ENCODE assay signal across 17 cellular contexts in genomic region chr1:86852289-86852688, GRCh38.
DNase-seq lines count a peak whose midpoint lies in the region; ATAC-seq and TF ChIP-seq lines count a peak whose summit lies in the region.
"Had no signal": no experiment of that assay in that cellular context is flagged by ENCODE, and none has a peak within 500 bp of the region (broad histone marks: within the 10 kb centered on the region; RNA-seq: fewer than 3 reads in every experiment).

No MANE protein-coding gene starts in this region.

- peak overlapping the region; percentile 67 to 96 (median 80) for H3K4me2 ChIP-seq in BLaER1 treated with 17β-estradiol and CSF1 and Interleukin-3, amounts not matched to agents 10 nM and 100 nM
- peak overlapping the region; percentile 62 for H3K4me2 ChIP-seq in OCI-LY7 (ENCODE audit: low read length)

- H2AFZ ChIP-seq in OCI-LY7 (ENCODE audit: low read length), result peak overlapping the region; percentile 55; the same call in 1 of the 2 replicates

- H3K27me3 Mint-ChIP-seq in naive B cell (no peaks in the 10 kb centered on the region), progenitor cell of endocrine pancreas (no peaks in the 10 kb centered on the region)

- H3K27ac Mint-ChIP-seq in naive B cell (peak overlapping the region in 3 of 6 donors; percentile 4 to 84 (median 4)), progenitor cell of endocrine pancreas (no peak overlapping the region)

- TF ChIP-seq CTCF in OCI-LY7 (conservative IDR thresholded peaks at IDR 0.05; ENCODE audit: low read length) (no peak), progenitor cell of endocrine pancreas (IDR thresholded peaks at IDR 0.05; ENCODE audit: unreplicated experiment) (no peak)

- peak overlapping the region; percentile 2 to 50 (median 35); a peak in 16 of 20 replicates for H3K4me3 ChIP-seq in BLaER1 treated with 17β-estradiol and CSF1 and Interleukin-3, amounts not matched to agents 10 nM and 100 nM
- H3K4me3 ChIP-seq in OCI-LY7 (ENCODE audit: low read depth, low read length, poor library complexity, severe bottlenecking), result peak overlapping the region; percentile 32

- H3K9me3 ChIP-seq in BLaER1 treated with 17β-estradiol and CSF1 and Interleukin-3, amounts not matched to agents 10 nM and 100 nM (replicated peaks in 1 of 11), result peaks cover 10 to 34% (median 14%) of the 10 kb centered on the region in 11 experiments; a peak in 20 of 22 replicates
- no peaks in the 10 kb centered on the region for H3K9me3 ChIP-seq in OCI-LY7 (ENCODE audit: low read length)

- CTCF ChIA-PET in OCI-LY7 (lab: Charles Lee; ENCODE audit: unreplicated experiment), result no interaction called here

- H3K27me3 ChIP-seq in BLaER1 treated with 17β-estradiol and CSF1 and Interleukin-3, amounts not matched to agents 10 nM and 100 nM, result no peaks in the 10 kb centered on the region

- H3K4me3 Mint-ChIP-seq in naive B cell (peak overlapping the region in 5 of 8 donors; percentile 57 to 76 (median 69)), progenitor cell of endocrine pancreas (ENCODE audit: low read depth) (no peak overlapping the region)

- H3K9me3 Mint-ChIP-seq in naive B cell, result no peaks in the 10 kb centered on the region
- peaks cover 4% of the 10 kb centered on the region for H3K9me3 Mint-ChIP-seq in progenitor cell of endocrine pancreas (ENCODE audit: low read depth)

- peaks cover 49 to 83% (median 68%) of the 10 kb centered on the region in 10 experiments for H3K4me1 ChIP-seq in BLaER1 treated with 17β-estradiol and CSF1 and Interleukin-3, amounts not matched to agents 10 nM and 100 nM
- peaks cover 26% of the 10 kb centered on the region for H3K4me1 ChIP-seq in OCI-LY7 (ENCODE audit: insufficient read depth, low read length, poor library complexity, severe bottlenecking)

- H3K9ac ChIP-seq in BLaER1 treated with 17β-estradiol and CSF1 and Interleukin-3, amounts not matched to agents 10 nM and 100 nM, result peak overlapping the region; percentile 42 to 84 (median 79); a peak in 20 of 22 replicates

- no peaks in the 10 kb centered on the region for H3K79me2 ChIP-seq in OCI-LY7 (ENCODE audit: insufficient read depth, low read depth, low read length)

- peak overlapping the region; percentile 90 to 96 (median 92) for H3K27ac ChIP-seq in BLaER1 treated with 17β-estradiol and CSF1 and Interleukin-3, amounts not matched to agents 10 nM and 100 nM
- H3K27ac ChIP-seq in OCI-LY7 (ENCODE audit: low read depth, low read length, poor library complexity, severe bottlenecking), result peak overlapping the region; percentile 87

- H3K36me3 Mint-ChIP-seq in naive B cell (no peaks in the 10 kb centered on the region), progenitor cell of endocrine pancreas (ENCODE audit: insufficient read depth) (no peaks in the 10 kb centered on the region)

- peaks cover 0 to 11% (median 0%) of the 10 kb centered on the region in 11 experiments; a peak in 3 of 22 replicates for H3K36me3 ChIP-seq in BLaER1 treated with 17β-estradiol and CSF1 and Interleukin-3, amounts not matched to agents 10 nM and 100 nM
- no peaks in the 10 kb centered on the region for H3K36me3 ChIP-seq in OCI-LY7 (ENCODE audit: insufficient read depth, low read length)

- POLR2A ChIA-PET in OCI-LY7 (lab: Charles Lee), result interaction anchor here (1.2 to 2.0 kb wide), 2 partner anchors 62 to 207 kb away, joined by 4 read pairs; partner anchors contain the start of genes HS2ST1 and SELENOF

- ATAC-seq in HG02852 (IDR thresholded peaks at IDR 0.05; ENCODE audit: unreplicated experiment), result peak; percentile 53
- ATAC-seq in naive B cell (ENCODE audit: low read depth in 2 of 2), result peak; percentile 68 to 81
- no peak for ATAC-seq in SK-N-SH treated with all-trans-retinoic acid at 6 μM for 48 hours
- ATAC-seq in sciatic nerve, result no peak
- no peak for ATAC-seq in HG03565 (IDR thresholded peaks at IDR 0.05; ENCODE audit: unreplicated experiment)
- ATAC-seq: Panc1 had no signal

- no TSS peak for BruUV-seq in OCI-LY7 (replicated peaks; lab: Mats Ljungman, UMichigan)

- no peaks in the 10 kb centered on the region for H4K20me1 ChIP-seq in BLaER1 treated with 17β-estradiol and CSF1 and Interleukin-3, amounts not matched to agents 10 nM and 100 nM
- no peaks in the 10 kb centered on the region for H4K20me1 ChIP-seq in OCI-LY7 (ENCODE audit: insufficient read depth, low read length)

- H3K4me1 Mint-ChIP-seq in naive B cell (peaks cover 12 to 21% (median 16%) of the 10 kb centered on the region in 3 donors), progenitor cell of endocrine pancreas (ENCODE audit: low read depth) (no peaks in the 10 kb centered on the region)

- no peaks in the 10 kb centered on the region for H3K9me2 ChIP-seq in OCI-LY7 (ENCODE audit: insufficient read depth, low read length)

- intact Hi-C loops in OCI-LY7 (cut with micrococcal nuclease; ENCODE audit: unreplicated experiment), result no loop called here
- intact Hi-C loops in sciatic nerve (cut with DNase I), result loop anchor here (2.0 kb wide), 1 partner anchor 67 kb away; no protein-coding TSS in a partner anchor

- DNase-seq in OCI-LY7 (ENCODE audit: low spot score) (peak; percentile 86), naive B cell (no peak), progenitor cell of endocrine pancreas (ENCODE audit: low spot score, unreplicated experiment) (no peak), sciatic nerve (ENCODE audit: low spot score) (no peak)
- DNase-seq: DND-41, GDM1, H7, KG1, NCI-H1092, NCI-H146, NCI-H2081, NCI-H510A treated with DMSO at 0.1 percent for 48 hours had no signal

TF ChIP-seq in SK-N-SH treated with all-trans-retinoic acid at 6 μM for 48 hours, 23 proteins besides CTCF, POLR2A, EP300 and RAD21:
- TF ChIP-seq SNAI2 (CRISPR knock-in tag; IDR thresholded peaks at IDR 0.05) (no peak), PPARA (CRISPR knock-in tag; IDR thresholded peaks at IDR 0.05; ENCODE audit: borderline replicate concordance) (no peak), ZC3H10 (CRISPR knock-in tag; IDR thresholded peaks at IDR 0.05) (no peak), OSR1 (CRISPR knock-in tag; IDR thresholded peaks at IDR 0.05) (no peak), RARB (CRISPR knock-in tag; IDR thresholded peaks at IDR 0.05) (no peak), TCF4 (CRISPR knock-in tag; IDR thresholded peaks at IDR 0.05; ENCODE audit: borderline replicate concordance) (no peak), ZNF8 (CRISPR knock-in tag; IDR thresholded peaks at IDR 0.05) (no peak), CSRNP3 (CRISPR knock-in tag; IDR thresholded peaks at IDR 0.05) (no peak)

Comparison
In these comparisons a context has a peak if more than half of its experiments do, and no peak if none do; other contexts are left out.
1. ATAC-seq: peak in HG02852 (single experiment) and naive B cell (2 of 2); none in SK-N-SH treated with all-trans-retinoic acid at 6 μM for 48 hours (single experiment), sciatic nerve (single experiment) and HG03565 (single experiment).